27 cellular contexts compared by ENCODE assay signal in the genomic region with DNA sequence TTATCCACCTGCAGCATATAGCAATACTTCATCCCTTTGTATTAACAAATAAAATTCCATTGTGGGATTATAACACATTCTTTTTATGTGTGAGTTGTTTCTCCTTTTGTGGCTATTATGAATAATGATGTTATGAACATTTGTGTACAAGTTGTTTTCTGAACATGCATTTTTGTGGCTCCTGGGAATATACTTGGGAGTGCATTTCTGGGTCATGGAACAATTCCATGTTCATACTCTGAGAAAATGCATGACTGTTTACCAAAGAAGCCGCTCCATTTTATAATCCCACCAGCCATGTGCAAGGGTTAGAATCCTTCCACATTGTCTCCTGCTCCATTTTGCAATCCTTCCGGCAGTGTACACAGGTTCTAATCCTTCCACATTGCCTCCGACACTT.
"Had no signal": no experiment of that assay in that cellular context is flagged by ENCODE, and none has a peak within 500 bp of the region (broad histone marks: within the 10 kb centered on the region; RNA-seq: fewer than 3 reads in every experiment).

No MANE protein-coding gene starts in this region.

- H3K9me3 ChIP-seq: ascending aorta had no signal

- DNase-seq: activated B cell treated with CpG ODN at 0.5 μM for 24 hours; activated CD4-positive, alpha-beta memory T cell treated with anti-CD3 and anti-CD28 coated beads, Interleukin-2, amount 10 ng/mL, durations not matched to agents 7 days and 5 days; activated CD4-positive, alpha-beta T cell treated with anti-CD3 and anti-CD28 coated beads for 48 hours; activated CD4-positive, alpha-beta T cell treated with anti-CD3 and anti-CD28 coated beads, Interleukin-2, amount 10 ng/mL, durations not matched to agents 7 days and 5 days; activated CD4-positive, alpha-beta T cell treated with anti-CD3 and anti-CD28 coated beads, Interleukin-2, amount 50 U/mL, for 48 hours; activated CD4-positive, CD25-positive, alpha-beta regulatory T cell treated with anti-CD3 and anti-CD28 coated beads, Interleukin-2, amount 50 U/mL, for 72 hours; activated CD8-positive, alpha-beta memory T cell treated with anti-CD3 and anti-CD28 coated beads for 24 hours; activated CD8-positive, alpha-beta memory T cell treated with anti-CD3 and anti-CD28 coated beads, Interleukin-2, amount 10 ng/mL, durations not matched to agents 7 days and 5 days; activated CD8-positive, alpha-beta memory T cell treated with anti-CD3 and anti-CD28 coated beads, Interleukin-2, amount 50 U/mL, for 48 hours; activated CD8-positive, alpha-beta T cell treated with anti-CD3 and anti-CD28 coated beads, Interleukin-2, amount 10 ng/mL, durations not matched to agents 7 days and 5 days; activated effector memory CD4-positive, alpha-beta T cell treated with Interleukin-2 at 50 U/mL for 16 hours; activated gamma-delta T cell; activated naive CD4-positive, alpha-beta T cell treated with anti-CD3 and anti-CD28 coated beads, Interleukin-2, amount 10 ng/mL, durations not matched to agents 7 days and 5 days; activated naive CD4-positive, alpha-beta T cell treated with Interleukin-2 at 50 U/mL for 16 hours; activated naive CD8-positive, alpha-beta T cell treated with anti-CD3 and anti-CD28 coated beads, Interleukin-2, amount 10 ng/mL, durations not matched to agents 7 days and 5 days; activated naive CD8-positive, alpha-beta T cell treated with anti-CD3 and anti-CD28 coated beads, Interleukin-2, amount 50 U/mL, for 24 hours; activated T-cell treated with anti-CD3 and anti-CD28 coated beads, Interleukin-2, amount 50 U/mL, for 24 hours; activated T-cell treated with anti-CD3 and anti-CD28 coated beads, Interleukin-2, amount 50 U/mL, for 48 hours; amygdala; anterior cingulate cortex; central memory CD4-positive, alpha-beta T cell; T-helper 1 cell; T-helper 2 cell; T-helper 9 cell had no signal

- ATAC-seq: activated CD8-positive, alpha-beta memory T cell treated with anti-CD3 and anti-CD28 coated beads, Interleukin-2, amount 10 ng/mL, durations not matched to agents 7 days and 5 days; activated CD8-positive, alpha-beta T cell treated with anti-CD3 and anti-CD28 coated beads, Interleukin-2, amount 10 ng/mL, durations not matched to agents 7 days and 5 days; activated naive CD8-positive, alpha-beta T cell treated with anti-CD3 and anti-CD28 coated beads, Interleukin-2, amount 50 U/mL, for 24 hours had no signal

- H3K36me3 ChIP-seq: ascending aorta had no signal

- FAIRE-seq: TTC549 had no signal

- H3K4me1 ChIP-seq: ascending aorta had no signal

- H3K27ac ChIP-seq: ascending aorta, VCaP had no signal

- H3K27me3 ChIP-seq: ascending aorta had no signal

- H3K4me3 ChIP-seq: ascending aorta had no signal
